15 cellular contexts compared by ENCODE assay signal in the genomic region with DNA sequence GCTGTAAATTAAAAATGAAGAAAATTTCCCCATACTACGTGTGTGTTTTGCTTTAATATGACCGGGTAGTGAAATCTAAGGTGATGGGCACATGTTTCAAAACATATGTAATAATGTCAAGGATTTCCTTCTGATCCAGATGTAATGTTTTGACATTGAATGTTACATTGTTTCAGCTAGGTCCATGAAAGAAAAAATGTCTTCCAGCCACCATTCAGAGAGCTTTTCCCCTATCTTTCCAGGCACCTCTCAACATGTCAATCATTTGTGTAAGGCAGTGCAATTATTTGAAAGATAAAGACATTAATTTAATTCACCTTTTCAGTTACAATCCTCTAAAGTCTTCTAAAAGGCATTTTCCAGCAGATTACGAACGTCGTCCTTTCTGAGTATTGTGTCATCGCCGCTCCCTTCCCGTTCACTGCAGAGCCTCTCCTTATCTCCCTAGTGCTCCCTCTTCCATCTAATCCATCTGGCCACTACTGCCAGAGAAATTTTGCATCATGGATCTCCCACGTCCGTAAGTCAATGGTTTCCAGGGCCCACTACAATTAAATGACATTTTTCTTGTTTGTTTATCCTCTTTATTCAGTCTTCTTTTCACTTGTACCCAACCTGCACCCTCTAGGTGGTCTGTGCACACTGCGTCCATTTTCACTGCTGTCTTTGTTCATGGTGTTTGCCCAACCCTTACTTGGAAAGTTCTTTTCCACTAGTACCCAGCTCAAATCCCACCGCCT. TPM values are rescaled to one million over a fixed set of nuclear protein-coding genes. Genes with fewer than 3 reads are reported as not detected.
A peak's percentile ranks its signal among the peaks of the same experiment; 100 is the strongest.
DNase-seq lines count a peak whose midpoint lies in the region; ATAC-seq, FAIRE-seq and TF ChIP-seq lines count a peak whose summit lies in the region.
"Had no signal": no experiment of that assay in that cellular context is flagged by ENCODE, and none has a peak within 500 bp of the region (broad histone marks: within the 10 kb centered on the region; RNA-seq: fewer than 3 reads in every experiment).

No MANE protein-coding gene starts in this region.

- H3K79me2 ChIP-seq in OCI-LY7 (ENCODE audit: insufficient read depth, low read depth, low read length), result peaks cover 13% of the 10 kb centered on the region; the same call in 1 of the 2 replicates

- H3K27me3 ChIP-seq in left ventricle myocardium inferior (ENCODE audit: low read depth), result no peaks in the 10 kb centered on the region
- no peaks in the 10 kb centered on the region for H3K27me3 ChIP-seq in upper lobe of right lung
- H3K27me3 ChIP-seq: breast epithelium, heart left ventricle, Peyer's patch had no signal

- no TSS peak for BruUV-seq in OCI-LY7 (replicated peaks; lab: Mats Ljungman, UMichigan)

- H3K27ac ChIP-seq in left ventricle myocardium inferior (replicated peaks) (peak overlapping the region; percentile 93), OCI-LY7 (ENCODE audit: low read depth, low read length, poor library complexity, severe bottlenecking) (no peak overlapping the region), upper lobe of right lung (peak overlapping the region; percentile 93)

- TF ChIP-seq CTCF in left ventricle myocardium inferior (IDR thresholded peaks at IDR 0.05; ENCODE audit: borderline replicate concordance) (no peak), OCI-LY7 (conservative IDR thresholded peaks at IDR 0.05; ENCODE audit: low read length) (no peak), mesothelial cell of epicardium (IDR thresholded peaks at IDR 0.05; ENCODE audit: unreplicated experiment) (no peak), upper lobe of right lung (IDR thresholded peaks at IDR 0.05) (no peak), omental fat pad (IDR thresholded peaks at IDR 0.05) (no peak)

- H3K4me3 ChIP-seq in left ventricle myocardium inferior (no peak overlapping the region), OCI-LY7 (ENCODE audit: low read depth, low read length, poor library complexity, severe bottlenecking) (no peak overlapping the region), upper lobe of right lung (peak overlapping the region; percentile 79)

- H3K4me3 Mint-ChIP-seq in mesothelial cell of epicardium, result peak overlapping the region; percentile 80

- intact Hi-C loops in left ventricle myocardium inferior (cut with micrococcal nuclease) (no loop called here), Right ventricle myocardium inferior (cut with DNase I) (no loop called here), OCI-LY7 (cut with micrococcal nuclease; ENCODE audit: unreplicated experiment) (loop anchor here (5.0 kb wide), 1 partner anchor 192 kb away; a partner anchor contains a TSS), upper lobe of right lung (cut with DNase I) (no loop called here)

- ATAC-seq in Right ventricle myocardium inferior (no peak), upper lobe of right lung (no peak), omental fat pad (ENCODE audit: low FRiP score) (no peak)

- H3K27me3 Mint-ChIP-seq in mesothelial cell of epicardium (ENCODE audit: low read depth), result no peaks in the 10 kb centered on the region

- no peaks in the 10 kb centered on the region for H4K20me1 ChIP-seq in OCI-LY7 (ENCODE audit: insufficient read depth, low read length)

- H3K36me3 ChIP-seq in left ventricle myocardium inferior (peaks cover 17% of the 10 kb centered on the region), OCI-LY7 (ENCODE audit: insufficient read depth, low read length) (peaks cover 20% of the 10 kb centered on the region), upper lobe of right lung (peaks cover 22% of the 10 kb centered on the region)

- H3K4me2 ChIP-seq in OCI-LY7 (ENCODE audit: low read length), result no peak overlapping the region

- no peaks in the 10 kb centered on the region for H3K9me2 ChIP-seq in OCI-LY7 (ENCODE audit: insufficient read depth, low read length)

- peaks cover 16% of the 10 kb centered on the region for H3K4me1 Mint-ChIP-seq in mesothelial cell of epicardium

- no peak for FAIRE-seq in frontal cortex (lab: Jason Lieb, UNC)

- peaks cover 3% of the 10 kb centered on the region for H3K9me3 Mint-ChIP-seq in mesothelial cell of epicardium
- H3K9me3 Mint-ChIP-seq: stimulated activated naive B cell treated with anti-CD40 and anti-IgM and Interleukin-4, amounts not matched to agents 10 μg/mL and 1 μg/mL and 100 μg/mL, for 72 hours had no signal

- H2AFZ ChIP-seq in OCI-LY7 (ENCODE audit: low read length), result peak overlapping the region; percentile 100; the same call in 1 of the 2 replicates

- DNase-seq in left ventricle myocardium inferior (no peak), Right ventricle myocardium inferior (ENCODE audit: missing footprints) (no peak), OCI-LY7 (ENCODE audit: low spot score) (no peak), mesothelial cell of epicardium (ENCODE audit: low spot score in 2 of 2, unreplicated experiment in 2 of 2) (no peak), upper lobe of right lung (no peak), frontal cortex (ENCODE audit: low spot score in 2 of 2) (no peak), omental fat pad (ENCODE audit: low spot score) (no peak), NOMO-1 treated with DMSO at 0.1 percent for 48 hours (lab: John Stamatoyannopoulos, UW; ENCODE audit: unreplicated experiment) (no peak)
- DNase-seq: heart left ventricle; Peyer's patch; posterior cingulate gyrus; stimulated activated CD4-positive, alpha-beta T cell treated with anti-CD3 and anti-CD28 coated beads, Interleukin-1b, Interleukin-23, amount 100 ng/mL, for 48 hours; T-helper 9 cell had no signal

- CTCF ChIA-PET in OCI-LY7 (lab: Charles Lee; ENCODE audit: unreplicated experiment), result no interaction called here

- H3K9me3 ChIP-seq in left ventricle myocardium inferior (replicated peaks) (no peaks in the 10 kb centered on the region), OCI-LY7 (ENCODE audit: low read length) (no peaks in the 10 kb centered on the region), upper lobe of right lung (no peaks in the 10 kb centered on the region)
- H3K9me3 ChIP-seq: breast epithelium, heart left ventricle, Peyer's patch had no signal

- H3K4me1 ChIP-seq in left ventricle myocardium inferior, result peaks cover 34% of the 10 kb centered on the region
- H3K4me1 ChIP-seq in OCI-LY7 (ENCODE audit: insufficient read depth, low read length, poor library complexity, severe bottlenecking), result peaks cover 7% of the 10 kb centered on the region
- peaks cover 14% of the 10 kb centered on the region for H3K4me1 ChIP-seq in upper lobe of right lung

- POLR2A ChIA-PET in OCI-LY7 (lab: Charles Lee), result no interaction called here

- no peak overlapping the region for H3K27ac Mint-ChIP-seq in mesothelial cell of epicardium

- peaks cover 11% of the 10 kb centered on the region for H3K36me3 Mint-ChIP-seq in mesothelial cell of epicardium

RNA-seq across cellular contexts. Expression of a gene that starts 1.3 kb away (rescaled TPM):
- total RNA-seq in left ventricle myocardium inferior, result 75.9 TPM
- 68.6 TPM for total RNA-seq in Right ventricle myocardium inferior
- total RNA-seq in OCI-LY7 (2014; rRNA removed; shearing (Covaris generic)), result 24.4 and 34.9 TPM in 2 replicates
- 30.5 and 31.6 TPM in 2 replicates for total RNA-seq in OCI-LY7 (2022)
- 76.0 to 78.6 TPM (median 77.2 TPM) in 3 replicates for total RNA-seq in mesothelial cell of epicardium
- total RNA-seq in upper lobe of right lung, result 129 TPM
- total RNA-seq in frontal cortex, result 28.9 TPM
- total RNA-seq in omental fat pad, result 100 to 1,000 TPM; 107 to 125 (median 115) TPM

RNA-seq across cellular contexts. Expression of a gene that starts 14.2 kb away (rescaled TPM):
- 12.5 TPM for total RNA-seq in left ventricle myocardium inferior
- total RNA-seq in Right ventricle myocardium inferior, result 15.4 TPM
- 9.0 and 12.0 TPM in 2 replicates for total RNA-seq in OCI-LY7 (2014; rRNA removed; shearing (Covaris generic))
- total RNA-seq in OCI-LY7 (2022), result 13.1 and 15.9 TPM in 2 replicates
- total RNA-seq in mesothelial cell of epicardium, result 11.1 to 11.5 TPM (median 11.1 TPM) in 3 replicates
- 47.1 TPM for total RNA-seq in upper lobe of right lung
- 3.7 TPM for total RNA-seq in frontal cortex
- 10 to 100 TPM in 3 of 4 donors, 1 to 10 TPM in 1; 8.6 to 13.9 (median 12.2) TPM for total RNA-seq in omental fat pad
